In genomic region chr1:230283678-230284077, GRCh38 we compare ENCODE assay signal across 26 cellular contexts.
A peak's percentile ranks its signal among the peaks of the same experiment; 100 is the strongest.
DNase-seq lines count a peak whose midpoint lies in the region; ATAC-seq and TF ChIP-seq lines count a peak whose summit lies in the region.
"Had no signal": no experiment of that assay in that cellular context is flagged by ENCODE, and none has a peak within 500 bp of the region (broad histone marks: within the 10 kb centered on the region; RNA-seq: fewer than 3 reads in every experiment).

No MANE protein-coding gene starts in this region.

- H3K27ac ChIP-seq in HEK293 (ENCODE audit: extremely low read depth, low read depth, low read length), result no peak overlapping the region
- H3K27ac ChIP-seq: A549, breast epithelium, heart right ventricle, stomach, thyroid gland had no signal

- ATAC-seq in sciatic nerve, result no peak
- no peak for ATAC-seq in stimulated activated effector memory CD8-positive, alpha-beta T cell treated with anti-CD3 and anti-CD28 coated beads, Interleukin-12 subunit alpha, Interleukin-12 subunit beta, amount 100 ng/mL, for 72 hours
- ATAC-seq: A549, heart right ventricle, left ventricle myocardium superior had no signal

- no peak overlapping the region for H3K27ac Mint-ChIP-seq in activated T-cell treated with anti-CD3 and anti-CD28 coated beads, Interleukin-2, amount 50 U/mL, for 24 hours
- H3K27ac Mint-ChIP-seq in activated T-helper 1 cell treated with anti-CD3 and anti-CD28 coated beads, Interleukin-12 subunit alpha, Interleukin-12 subunit beta, Interleukin-2, Interleukin-4 antibody, amounts not matched to agents 30 ng/mL and 10 ng/mL and 1 ng/mL, durations not matched to agents 14 hours and 24 hours and 36 hours, result peak overlapping the region; percentile 29
- H3K27ac Mint-ChIP-seq in stimulated activated effector memory CD8-positive, alpha-beta T cell treated with anti-CD3 and anti-CD28 coated beads, Interleukin-12 subunit alpha, Interleukin-12 subunit beta, amount 100 ng/mL, for 72 hours, result no peak overlapping the region
- H3K27ac Mint-ChIP-seq: mesothelial cell of epicardium; T-helper 2 cell treated with Interferon-gamma antibody and Interleukin-4, amounts not matched to agents 5 μg/mL and 100 μg/mL, for 36 hours had no signal

- H3K36me3 ChIP-seq in HEK293 (ENCODE audit: control insufficient read depth in 2 of 2, insufficient read depth in 1 of 2, low read length in 2 of 2), result peaks cover 0 to 18% of the 10 kb centered on the region in 2 experiments; a peak in 1 of 3 replicates
- H3K36me3 ChIP-seq: breast epithelium had no signal

- H3K9me3 Mint-ChIP-seq in activated T-cell treated with anti-CD3 and anti-CD28 coated beads, Interleukin-2, amount 50 U/mL, for 24 hours, result no peaks in the 10 kb centered on the region
- H3K9me3 Mint-ChIP-seq in activated T-helper 1 cell treated with anti-CD3 and anti-CD28 coated beads, Interleukin-12 subunit alpha, Interleukin-12 subunit beta, Interleukin-2, Interleukin-4 antibody, amounts not matched to agents 30 ng/mL and 10 ng/mL and 1 ng/mL, durations not matched to agents 14 hours and 24 hours and 36 hours, result no peaks in the 10 kb centered on the region
- H3K9me3 Mint-ChIP-seq in stimulated activated effector memory CD8-positive, alpha-beta T cell treated with anti-CD3 and anti-CD28 coated beads, Interleukin-12 subunit alpha, Interleukin-12 subunit beta, amount 100 ng/mL, for 72 hours, result no peaks in the 10 kb centered on the region
- H3K9me3 Mint-ChIP-seq: CD4-positive, CD25-positive, alpha-beta regulatory T cell; IgD-negative memory B cell; mesothelial cell of epicardium; T-helper 2 cell treated with Interferon-gamma antibody and Interleukin-4, amounts not matched to agents 5 μg/mL and 100 μg/mL, for 36 hours had no signal

- no peak overlapping the region for H3K4me3 ChIP-seq in HEK293 (ENCODE audit: low read depth, low read length)
- H3K4me3 ChIP-seq: A549, breast epithelium, heart right ventricle, stomach, thyroid gland had no signal

- peaks cover 16% of the 10 kb centered on the region for H3K4me1 Mint-ChIP-seq in activated T-cell treated with anti-CD3 and anti-CD28 coated beads, Interleukin-2, amount 50 U/mL, for 24 hours (ENCODE audit: low read depth)
- peaks cover 14% of the 10 kb centered on the region for H3K4me1 Mint-ChIP-seq in activated T-helper 1 cell treated with anti-CD3 and anti-CD28 coated beads, Interleukin-12 subunit alpha, Interleukin-12 subunit beta, Interleukin-2, Interleukin-4 antibody, amounts not matched to agents 30 ng/mL and 10 ng/mL and 1 ng/mL, durations not matched to agents 14 hours and 24 hours and 36 hours (ENCODE audit: low read depth)
- H3K4me1 Mint-ChIP-seq in stimulated activated effector memory CD8-positive, alpha-beta T cell treated with anti-CD3 and anti-CD28 coated beads, Interleukin-12 subunit alpha, Interleukin-12 subunit beta, amount 100 ng/mL, for 72 hours, result peaks cover 5% of the 10 kb centered on the region
- H3K4me1 Mint-ChIP-seq: mesothelial cell of epicardium had no signal

- intact Hi-C loops in activated T-helper 1 cell treated with anti-CD3 and anti-CD28 coated beads, Interleukin-12 subunit alpha, Interleukin-12 subunit beta, Interleukin-2, Interleukin-4 antibody, amounts not matched to agents 30 ng/mL and 10 ng/mL and 1 ng/mL, durations not matched to agents 14 hours and 24 hours and 36 hours (cut with micrococcal nuclease), result no loop called here
- intact Hi-C loops in sciatic nerve (cut with DNase I), result no loop called here

- peaks cover 44% of the 10 kb centered on the region for H3K36me3 Mint-ChIP-seq in activated T-cell treated with anti-CD3 and anti-CD28 coated beads, Interleukin-2, amount 50 U/mL, for 24 hours (ENCODE audit: low read depth)
- H3K36me3 Mint-ChIP-seq in activated T-helper 1 cell treated with anti-CD3 and anti-CD28 coated beads, Interleukin-12 subunit alpha, Interleukin-12 subunit beta, Interleukin-2, Interleukin-4 antibody, amounts not matched to agents 30 ng/mL and 10 ng/mL and 1 ng/mL, durations not matched to agents 14 hours and 24 hours and 36 hours (ENCODE audit: low read depth), result peaks cover 3% of the 10 kb centered on the region
- H3K36me3 Mint-ChIP-seq in stimulated activated effector memory CD8-positive, alpha-beta T cell treated with anti-CD3 and anti-CD28 coated beads, Interleukin-12 subunit alpha, Interleukin-12 subunit beta, amount 100 ng/mL, for 72 hours, result peaks cover 32% of the 10 kb centered on the region

- POLR2A ChIA-PET in HEK293 (lab: Yijun Ruan, JAX), result no interaction called here

- no peak for TF ChIP-seq CTCF in HEK293 (tag by site-specific recombination; IDR thresholded peaks at IDR 0.05)

- H3K4me1 ChIP-seq in HEK293 (ENCODE audit: control insufficient read depth, insufficient read depth, low read length), result peaks cover 15% of the 10 kb centered on the region
- H3K4me1 ChIP-seq: A549, breast epithelium, thyroid gland had no signal

- peak; percentile 17 for DNase-seq in activated T-cell treated with anti-CD3 and anti-CD28 coated beads, Interleukin-2, amount 50 U/mL, for 24 hours
- DNase-seq in activated T-cell treated with anti-CD3 and anti-CD28 coated beads for 4 hours (no peak), sciatic nerve (ENCODE audit: low spot score) (peak; percentile 47), NCI-H1694 treated with DMSO at 0.1 percent for 48 hours (lab: John Stamatoyannopoulos, UW) (no peak), GDM1 (lab: John Stamatoyannopoulos, UW) (no peak)
- DNase-seq in activated T-helper 1 cell treated with anti-CD3 and anti-CD28 coated beads, Interleukin-12 subunit alpha, Interleukin-12 subunit beta, Interleukin-2, Interleukin-4 antibody, amounts not matched to agents 30 ng/mL and 10 ng/mL and 1 ng/mL, durations not matched to agents 14 hours and 24 hours and 36 hours (ENCODE audit: low spot score), result no peak
- DNase-seq in stimulated activated effector memory CD8-positive, alpha-beta T cell treated with anti-CD3 and anti-CD28 coated beads, Interleukin-12 subunit alpha, Interleukin-12 subunit beta, amount 100 ng/mL, for 72 hours (ENCODE audit: low spot score in 2 of 2), result no peak
- DNase-seq: activated gamma-delta T cell; CD4-positive, CD25-positive, alpha-beta regulatory T cell; DND-41; foreskin melanocyte; heart right ventricle; kidney; left ventricle myocardium superior; NCI-H1092; NCI-H1694; NCI-H82; SHP77 treated with DMSO at 0.1 percent for 48 hours; stomach; thyroid gland had no signal

- no peak overlapping the region for H3K4me3 Mint-ChIP-seq in activated T-cell treated with anti-CD3 and anti-CD28 coated beads, Interleukin-2, amount 50 U/mL, for 24 hours
- H3K4me3 Mint-ChIP-seq in activated T-helper 1 cell treated with anti-CD3 and anti-CD28 coated beads, Interleukin-12 subunit alpha, Interleukin-12 subunit beta, Interleukin-2, Interleukin-4 antibody, amounts not matched to agents 30 ng/mL and 10 ng/mL and 1 ng/mL, durations not matched to agents 14 hours and 24 hours and 36 hours, result no peak overlapping the region
- no peak overlapping the region for H3K4me3 Mint-ChIP-seq in stimulated activated effector memory CD8-positive, alpha-beta T cell treated with anti-CD3 and anti-CD28 coated beads, Interleukin-12 subunit alpha, Interleukin-12 subunit beta, amount 100 ng/mL, for 72 hours
- H3K4me3 Mint-ChIP-seq: mesothelial cell of epicardium; T-helper 2 cell treated with Interferon-gamma antibody and Interleukin-4, amounts not matched to agents 5 μg/mL and 100 μg/mL, for 36 hours had no signal

- CTCF ChIA-PET in HEK293 (lab: Yijun Ruan, JAX), result no interaction called here

- peaks cover 1% of the 10 kb centered on the region for H3K27me3 Mint-ChIP-seq in activated T-cell treated with anti-CD3 and anti-CD28 coated beads, Interleukin-2, amount 50 U/mL, for 24 hours
- H3K27me3 Mint-ChIP-seq in activated T-helper 1 cell treated with anti-CD3 and anti-CD28 coated beads, Interleukin-12 subunit alpha, Interleukin-12 subunit beta, Interleukin-2, Interleukin-4 antibody, amounts not matched to agents 30 ng/mL and 10 ng/mL and 1 ng/mL, durations not matched to agents 14 hours and 24 hours and 36 hours (ENCODE audit: insufficient read depth), result peaks cover 2% of the 10 kb centered on the region
- H3K27me3 Mint-ChIP-seq: CD4-positive, CD25-positive, alpha-beta regulatory T cell had no signal

- no peaks in the 10 kb centered on the region for H3K9me3 ChIP-seq in HEK293 (ENCODE audit: control insufficient read depth, insufficient read depth, low read depth, low read length)
- H3K9me3 ChIP-seq: A549, breast epithelium, heart right ventricle, stomach, thyroid gland had no signal

TF ChIP-seq in HEK293, 187 proteins besides CTCF, POLR2A, EP300 and RAD21:
- TF ChIP-seq ZBTB7A (tag by site-specific recombination; IDR thresholded peaks at IDR 0.05; ENCODE audit: low read depth), result no peak
- TF ChIP-seq ZNF121 (tag by site-specific recombination; IDR thresholded peaks at IDR 0.05), result peak; percentile 66; the same call in 1 of the 2 replicates
TF ChIP-seq in HEK293: peak in this region for 1.

Comparison
In these comparisons a context has a peak if more than half of its experiments do, and no peak if none do; other contexts are left out.
1. DNase-seq: peak in activated T-cell treated with anti-CD3 and anti-CD28 coated beads, Interleukin-2, amount 50 U/mL, for 24 hours (single experiment) and sciatic nerve (single experiment); none in activated T-cell treated with anti-CD3 and anti-CD28 coated beads for 4 hours (single experiment), activated T-helper 1 cell treated with anti-CD3 and anti-CD28 coated beads, Interleukin-12 subunit alpha, Interleukin-12 subunit beta, Interleukin-2, Interleukin-4 antibody, amounts not matched to agents 30 ng/mL and 10 ng/mL and 1 ng/mL, durations not matched to agents 14 hours and 24 hours and 36 hours (single experiment), NCI-H1694 treated with DMSO at 0.1 percent for 48 hours (single experiment), stimulated activated effector memory CD8-positive, alpha-beta T cell treated with anti-CD3 and anti-CD28 coated beads, Interleukin-12 subunit alpha, Interleukin-12 subunit beta, amount 100 ng/mL, for 72 hours (0 of 2) and GDM1 (single experiment).